ENCODE assay signal across 14 cellular contexts in the genomic region with DNA sequence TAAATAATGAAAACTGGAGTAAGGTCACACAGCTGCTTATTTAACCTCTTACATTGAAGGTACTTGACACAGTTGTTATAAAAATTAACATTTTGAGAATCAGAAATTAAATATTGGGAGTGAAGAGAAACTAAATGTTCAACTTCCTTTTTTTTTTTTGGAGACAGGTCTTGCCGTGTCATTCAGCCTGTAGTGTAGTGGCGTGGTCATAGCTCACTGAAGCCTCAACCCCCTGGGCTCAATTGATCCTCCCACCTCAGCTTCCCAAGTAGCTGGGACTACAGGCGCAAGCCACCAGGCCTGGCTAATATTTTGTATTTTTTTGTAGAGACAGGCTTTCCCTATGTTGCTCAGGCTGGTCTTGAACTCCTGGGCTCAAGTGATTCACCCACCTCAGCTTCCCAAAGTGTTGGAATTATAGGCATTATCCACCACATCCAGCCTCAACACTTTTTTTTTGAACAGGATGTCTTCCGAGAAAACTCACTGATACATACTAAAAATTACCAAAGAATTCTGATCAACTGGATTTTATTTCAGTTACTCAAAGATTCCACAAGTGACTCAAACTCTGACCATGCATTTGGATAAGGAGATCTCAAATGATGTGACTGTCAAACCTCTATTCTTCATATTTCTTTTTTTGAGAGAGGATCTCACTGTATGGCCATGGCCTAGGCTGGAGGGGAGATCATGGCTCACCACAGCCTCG.
"Had no signal": no experiment of that assay in that cellular context is flagged by ENCODE, and none has a peak within 500 bp of the region (broad histone marks: within the 10 kb centered on the region; RNA-seq: fewer than 3 reads in every experiment).

No MANE protein-coding gene starts in this region.

- H3K9me3 ChIP-seq: esophagus muscularis mucosa, testis had no signal

- DNase-seq: activated naive CD4-positive, alpha-beta T cell; activated naive CD8-positive, alpha-beta T cell treated with anti-CD3 and anti-CD28 coated beads, Interleukin-2, amount 50 U/mL, for 24 hours; islet precursor cell; nucleus accumbens; stimulated activated CD4-positive, alpha-beta T cell treated with anti-CD3 and anti-CD28 coated beads, Interleukin-2, amount 100 ng/mL, for 24 hours; testis had no signal

- H3K27ac ChIP-seq: cardiac muscle cell, esophagus muscularis mucosa, testis had no signal

- H3K27ac Mint-ChIP-seq: activated CD4-positive, alpha-beta T cell treated with anti-CD3 and anti-CD28 coated beads, Interleukin-2, amount 10 ng/mL, durations not matched to agents 24 days and 14 days; activated naive CD8-positive, alpha-beta T cell treated with anti-CD3 and anti-CD28 coated beads, Interleukin-2, amount 50 U/mL, for 24 hours; activated T-helper 1 cell treated with anti-CD3 and anti-CD28 coated beads, Interleukin-12 subunit alpha, Interleukin-12 subunit beta, Interleukin-2, Interleukin-4 antibody, amounts not matched to agents 30 ng/mL and 10 ng/mL and 1 ng/mL, durations not matched to agents 14 hours and 24 hours and 36 hours; natural killer cell treated with Interleukin-12 subunit alpha and Interleukin-12 subunit beta and Interleukin-15 and Interleukin-18, amount 100 ng/mL, for 72 hours; stimulated activated naive CD8-positive, alpha-beta T cell treated with anti-CD3 and anti-CD28 coated beads, Interleukin-15, Interleukin-2, amounts not matched to agents 100 ng/mL and 50 ng/mL, for 24 hours had no signal

- H3K36me3 Mint-ChIP-seq: natural killer cell treated with Interleukin-12 subunit alpha and Interleukin-12 subunit beta and Interleukin-15 and Interleukin-18, amount 100 ng/mL, for 72 hours had no signal

- H3K4me1 ChIP-seq: esophagus muscularis mucosa, testis had no signal

- H3K36me3 ChIP-seq: cardiac muscle cell had no signal

- H3K4me3 ChIP-seq: cardiac muscle cell, esophagus muscularis mucosa, testis had no signal

- H3K27me3 Mint-ChIP-seq: activated CD4-positive, alpha-beta T cell treated with anti-CD3 and anti-CD28 coated beads, Interleukin-2, amount 10 ng/mL, durations not matched to agents 24 days and 14 days; activated naive CD8-positive, alpha-beta T cell treated with anti-CD3 and anti-CD28 coated beads, Interleukin-2, amount 50 U/mL, for 24 hours; natural killer cell treated with Interleukin-12 subunit alpha and Interleukin-12 subunit beta and Interleukin-15 and Interleukin-18, amount 100 ng/mL, for 72 hours; stimulated activated naive CD8-positive, alpha-beta T cell treated with anti-CD3 and anti-CD28 coated beads, Interleukin-15, Interleukin-2, amounts not matched to agents 100 ng/mL and 50 ng/mL, for 24 hours had no signal

- H3K27me3 ChIP-seq: cardiac muscle cell, esophagus muscularis mucosa, testis had no signal

- H3K9me3 Mint-ChIP-seq: activated CD4-positive, alpha-beta T cell treated with anti-CD3 and anti-CD28 coated beads, Interleukin-2, amount 10 ng/mL, durations not matched to agents 24 days and 14 days; activated naive CD8-positive, alpha-beta T cell treated with anti-CD3 and anti-CD28 coated beads, Interleukin-2, amount 50 U/mL, for 24 hours; activated T-helper 1 cell treated with anti-CD3 and anti-CD28 coated beads, Interleukin-12 subunit alpha, Interleukin-12 subunit beta, Interleukin-2, Interleukin-4 antibody, amounts not matched to agents 30 ng/mL and 10 ng/mL and 1 ng/mL, durations not matched to agents 14 hours and 24 hours and 36 hours; natural killer cell treated with Interleukin-12 subunit alpha and Interleukin-12 subunit beta and Interleukin-15 and Interleukin-18, amount 100 ng/mL, for 72 hours; stimulated activated naive CD8-positive, alpha-beta T cell treated with anti-CD3 and anti-CD28 coated beads, Interleukin-15, Interleukin-2, amounts not matched to agents 100 ng/mL and 50 ng/mL, for 24 hours had no signal

- H3K4me3 Mint-ChIP-seq: activated CD4-positive, alpha-beta T cell treated with anti-CD3 and anti-CD28 coated beads, Interleukin-2, amount 10 ng/mL, durations not matched to agents 24 days and 14 days; activated naive CD8-positive, alpha-beta T cell treated with anti-CD3 and anti-CD28 coated beads, Interleukin-2, amount 50 U/mL, for 24 hours; activated T-helper 1 cell treated with anti-CD3 and anti-CD28 coated beads, Interleukin-12 subunit alpha, Interleukin-12 subunit beta, Interleukin-2, Interleukin-4 antibody, amounts not matched to agents 30 ng/mL and 10 ng/mL and 1 ng/mL, durations not matched to agents 14 hours and 24 hours and 36 hours; natural killer cell treated with Interleukin-12 subunit alpha and Interleukin-12 subunit beta and Interleukin-15 and Interleukin-18, amount 100 ng/mL, for 72 hours; stimulated activated naive CD8-positive, alpha-beta T cell treated with anti-CD3 and anti-CD28 coated beads, Interleukin-15, Interleukin-2, amounts not matched to agents 100 ng/mL and 50 ng/mL, for 24 hours had no signal

- ATAC-seq: activated naive CD8-positive, alpha-beta T cell treated with anti-CD3 and anti-CD28 coated beads, Interleukin-2, amount 50 U/mL, for 24 hours; left lobe of liver; natural killer cell treated with Interleukin-12 subunit alpha and Interleukin-12 subunit beta and Interleukin-15 and Interleukin-18, amount 100 ng/mL, for 72 hours; sciatic nerve had no signal
